31 cellular contexts compared by ENCODE assay signal in genomic region chr1:58919986-58920376, GRCh38.
DNase-seq lines count a peak whose midpoint lies in the region; ATAC-seq and TF ChIP-seq lines count a peak whose summit lies in the region.
"Had no signal": no experiment of that assay in that cellular context is flagged by ENCODE, and none has a peak within 500 bp of the region (broad histone marks: within the 10 kb centered on the region; RNA-seq: fewer than 3 reads in every experiment).

No MANE protein-coding gene starts in this region.

- H3K27ac ChIP-seq in left lung (peak overlapping the region in 1 of 2 donors; percentile 6), adrenal gland (no peak overlapping the region)
- H3K27ac ChIP-seq: colonic mucosa, ovary, SJSA1 had no signal

- TF ChIP-seq POLR2A in adrenal gland (IDR thresholded peaks at IDR 0.05): no peak

- H3K36me3 Mint-ChIP-seq in activated CD4-positive, alpha-beta memory T cell treated with anti-CD3 and anti-CD28 coated beads, Interleukin-2, amount 10 ng/mL, durations not matched to agents 7 days and 5 days (ENCODE audit: low read depth): no peaks in the 10 kb centered on the region
- H3K36me3 Mint-ChIP-seq: activated CD4-positive, alpha-beta memory T cell treated with anti-CD3 and anti-CD28 coated beads for 36 hours; activated naive CD4-positive, alpha-beta T cell treated with anti-CD3 and anti-CD28 coated beads, Interleukin-2, amount 50 U/mL, for 72 hours; type B pancreatic cell had no signal

- no peak overlapping the region for H3K4me3 Mint-ChIP-seq in activated CD4-positive, alpha-beta memory T cell treated with anti-CD3 and anti-CD28 coated beads, Interleukin-2, amount 10 ng/mL, durations not matched to agents 7 days and 5 days
- H3K4me3 Mint-ChIP-seq: activated CD4-positive, alpha-beta memory T cell treated with anti-CD3 and anti-CD28 coated beads for 36 hours; CD8-positive, alpha-beta memory T cell; effector memory CD8-positive, alpha-beta T cell; nephron; type B pancreatic cell had no signal

- TF ChIP-seq CTCF in left lung (IDR thresholded peaks at IDR 0.05): no peak
- TF ChIP-seq CTCF in adrenal gland (IDR thresholded peaks at IDR 0.05): no peak

- H3K27ac Mint-ChIP-seq in activated CD4-positive, alpha-beta memory T cell treated with anti-CD3 and anti-CD28 coated beads, Interleukin-2, amount 10 ng/mL, durations not matched to agents 7 days and 5 days: no peak overlapping the region
- H3K27ac Mint-ChIP-seq: activated CD4-positive, alpha-beta memory T cell treated with anti-CD3 and anti-CD28 coated beads for 36 hours; activated naive CD4-positive, alpha-beta T cell treated with anti-CD3 and anti-CD28 coated beads, Interleukin-2, amount 50 U/mL, for 72 hours; activated T-helper 2 cell treated with anti-CD3 and anti-CD28 coated beads, Interferon-gamma antibody, Interleukin-2, Interleukin-4, amounts not matched to agents 10 μg/mL and 5 μg/mL and 100 μg/mL, durations not matched to agents 14 hours and 24 hours and 36 hours; effector memory CD8-positive, alpha-beta T cell had no signal

- ATAC-seq in left lung: no peak
- ATAC-seq: activated CD4-positive, CD25-positive, alpha-beta regulatory T cell treated with anti-CD3 and anti-CD28 coated beads, Interleukin-2, amount 50 U/mL, for 24 hours; activated naive CD4-positive, alpha-beta T cell treated with anti-CD3 and anti-CD28 coated beads, Interleukin-2, amount 50 U/mL, for 72 hours; effector memory CD8-positive, alpha-beta T cell had no signal

- H3K4me1 ChIP-seq in left lung (peaks cover 6 to 22% of the 10 kb centered on the region in 2 donors), adrenal gland (replicated peaks in 1 of 2) (peaks cover 6 to 11% of the 10 kb centered on the region in 2 donors)

- peaks cover 21% of the 10 kb centered on the region for H3K4me1 Mint-ChIP-seq in activated CD4-positive, alpha-beta memory T cell treated with anti-CD3 and anti-CD28 coated beads, Interleukin-2, amount 10 ng/mL, durations not matched to agents 7 days and 5 days

- no peaks in the 10 kb centered on the region for H3K27me3 ChIP-seq in left lung
- no peaks in the 10 kb centered on the region for H3K27me3 ChIP-seq in adrenal gland
- H3K27me3 ChIP-seq: colonic mucosa, ovary, SJSA1 had no signal

- 77 to 89% (median 86%) methylated on average over 3 of the region's 3 CpGs for WGBS in adrenal gland, 4 donors

- no peaks in the 10 kb centered on the region for H3K36me3 ChIP-seq in left lung
- no peaks in the 10 kb centered on the region for H3K36me3 ChIP-seq in adrenal gland (replicated peaks in 1 of 2)
- H3K36me3 ChIP-seq: colonic mucosa, ovary, SJSA1 had no signal

- H3K9me3 Mint-ChIP-seq in activated CD4-positive, alpha-beta memory T cell treated with anti-CD3 and anti-CD28 coated beads, Interleukin-2, amount 10 ng/mL, durations not matched to agents 7 days and 5 days: peaks cover 7% of the 10 kb centered on the region
- H3K9me3 Mint-ChIP-seq: effector memory CD8-positive, alpha-beta T cell; type B pancreatic cell had no signal

- POLR2A ChIA-PET in activated CD4-positive, alpha-beta memory T cell treated with anti-CD3 and anti-CD28 coated beads, Interleukin-2, amount 10 ng/mL, durations not matched to agents 7 days and 5 days (lab: Charles Lee): interaction anchor here (1.0 to 1.1 kb wide), 2 partner anchors 13 to 59 kb away, joined by 3 read pairs; no protein-coding TSS in a partner anchor

- DNase-seq in GF-D8 (lab: John Stamatoyannopoulos, UW) (peak; percentile 45), MV-4-11 (lab: John Stamatoyannopoulos, UW) (peak; percentile 94), SKM-1 treated with dmso at 0.1 percent for 144 hours (lab: John Stamatoyannopoulos, UW; ENCODE audit: unreplicated experiment) (peak; percentile 92), superior temporal gyrus (ENCODE audit: extremely low spot score) (peak; percentile 70), left lung (no peak), adrenal gland (no peak)
- DNase-seq in activated CD4-positive, alpha-beta memory T cell treated with anti-CD3 and anti-CD28 coated beads, Interleukin-2, amount 10 ng/mL, durations not matched to agents 7 days and 5 days: no peak
- DNase-seq: activated CD4-positive, alpha-beta memory T cell treated with anti-CD3 and anti-CD28 coated beads for 36 hours; activated CD8-positive, alpha-beta memory T cell treated with anti-CD3 and anti-CD28 coated beads, Interleukin-2, amount 50 U/mL, for 48 hours; aorta; CD8-positive, alpha-beta memory T cell; colonic mucosa; effector memory CD8-positive, alpha-beta T cell; erythroblast; glutamatergic neuron; kidney; NCI-H1436; NCI-H2107; NCI-H510A treated with DMSO at 0.1 percent for 48 hours; NK-92 treated with Interleukin-12 subunit alpha and Interleukin-12 subunit beta, amount 100 ng/mL, for 24 hours; ovary; retina; stimulated activated CD4-positive, alpha-beta T cell treated with anti-CD3 and anti-CD28 coated beads, Interleukin-2, amount 100 ng/mL, for 48 hours had no signal

- CTCF ChIA-PET in activated CD4-positive, alpha-beta memory T cell treated with anti-CD3 and anti-CD28 coated beads, Interleukin-2, amount 10 ng/mL, durations not matched to agents 7 days and 5 days (lab: Charles Lee): interaction anchor here (0.7 to 1.1 kb wide), 2 partner anchors 8 to 20 kb away, joined by 3 read pairs; no protein-coding TSS in a partner anchor

- H3K9me3 ChIP-seq in left lung (peaks cover 0 to 7% of the 10 kb centered on the region in 2 donors), adrenal gland (replicated peaks in 1 of 3) (peaks cover 0 to 6% (median 0%) of the 10 kb centered on the region in 3 donors)
- H3K9me3 ChIP-seq: colonic mucosa, ovary, SJSA1 had no signal

- intact Hi-C loops in left lung (cut with DNase I): no loop called here
- intact Hi-C loops in adrenal gland (cut with DNase I): loop anchor here in 1 of 2 donors (10.0 kb wide), 1 partner anchor 125 kb away; no protein-coding TSS in a partner anchor

- peaks cover 17% of the 10 kb centered on the region for H3K27me3 Mint-ChIP-seq in activated CD4-positive, alpha-beta memory T cell treated with anti-CD3 and anti-CD28 coated beads, Interleukin-2, amount 10 ng/mL, durations not matched to agents 7 days and 5 days
- H3K27me3 Mint-ChIP-seq: activated CD4-positive, alpha-beta memory T cell treated with anti-CD3 and anti-CD28 coated beads for 36 hours; effector memory CD8-positive, alpha-beta T cell; IgD-negative memory B cell; type B pancreatic cell had no signal

- no peak overlapping the region for H3K4me3 ChIP-seq in left lung
- no peak overlapping the region for H3K4me3 ChIP-seq in adrenal gland
- H3K4me3 ChIP-seq: colonic mucosa, lung, ovary, SJSA1 had no signal

Comparison
In these comparisons a context has a peak if more than half of its experiments do, and no peak if none do; other contexts are left out.
1. DNase-seq: peak in GF-D8 (single experiment), MV-4-11 (single experiment), SKM-1 treated with dmso at 0.1 percent for 144 hours (single experiment) and superior temporal gyrus (single experiment); none in activated CD4-positive, alpha-beta memory T cell treated with anti-CD3 and anti-CD28 coated beads, Interleukin-2, amount 10 ng/mL, durations not matched to agents 7 days and 5 days (single experiment), left lung (0 of 2) and adrenal gland (0 of 7).